8 cellular contexts compared by ENCODE assay signal in the genomic region with DNA sequence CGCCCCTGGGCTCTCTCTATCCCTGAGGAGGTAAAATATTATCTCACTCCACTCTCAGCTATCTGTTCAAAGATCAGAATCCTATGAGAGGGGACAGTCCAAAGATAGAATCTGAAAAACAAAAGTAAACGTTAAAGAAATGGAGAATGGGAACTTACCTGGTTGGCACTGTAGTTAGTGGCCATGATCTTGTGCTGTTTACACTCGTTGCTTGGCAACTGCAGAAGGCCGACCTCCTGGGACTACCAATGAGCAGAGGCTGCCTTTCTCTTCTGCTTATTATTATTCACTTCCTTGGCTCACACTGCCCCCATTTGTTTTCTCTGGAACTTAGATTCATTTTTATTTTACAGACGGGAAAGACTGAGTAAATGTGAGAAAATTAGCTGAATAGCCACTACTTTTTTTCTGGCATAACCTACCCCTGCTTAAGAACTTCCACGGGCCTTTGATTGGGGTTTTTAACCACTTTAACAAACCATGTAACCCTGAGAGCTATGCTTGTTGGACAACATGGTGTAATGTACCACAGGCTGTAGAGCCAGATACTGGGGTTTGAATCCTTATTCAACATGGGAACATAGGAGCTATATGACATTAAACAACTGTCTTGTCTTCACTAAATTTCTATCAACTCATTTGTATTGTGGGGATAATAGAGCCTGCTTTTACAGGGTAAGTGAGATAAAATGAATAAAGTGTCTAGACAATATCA. TPM values are rescaled to one million over a fixed set of nuclear protein-coding genes. Genes with fewer than 3 reads are reported as not detected.
A peak's percentile ranks its signal among the peaks of the same experiment; 100 is the strongest.
DNase-seq lines count a peak whose midpoint lies in the region; ATAC-seq and FAIRE-seq lines count a peak whose summit lies in the region.

A gene with protein sequence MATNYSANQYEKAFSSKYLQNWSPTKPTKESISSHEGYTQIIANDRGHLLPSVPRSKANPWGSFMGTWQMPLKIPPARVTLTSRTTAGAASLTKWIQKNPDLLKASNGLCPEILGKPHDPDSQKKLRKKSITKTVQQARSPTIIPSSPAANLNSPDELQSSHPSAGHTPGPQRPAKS (minus strand): TSS at position 193 of the 715 bp plus-strand sequence. CDS start 8 bp downstream, at position 185.

- DNase-seq in DMS153 treated with DMSO at 0.1 percent for 48 hours (lab: John Stamatoyannopoulos, UW; ENCODE audit: unreplicated experiment) (peak; percentile 87), NCI-H748 (lab: John Stamatoyannopoulos, UW; ENCODE audit: unreplicated experiment) (peak; percentile 82), frontal cortex (ENCODE audit: low spot score in 2 of 2) (peak; percentile 67 to 81), non-pigmented ciliary epithelial cell (ENCODE audit: low read depth) (peak; percentile 38), NCI-H446 (lab: John Stamatoyannopoulos, UW) (no peak)
- DNase-seq in activated T-helper 2 cell treated with anti-CD3 and anti-CD28 coated beads, Interferon-gamma antibody, Interleukin-2, Interleukin-4, amounts not matched to agents 10 μg/mL and 5 μg/mL and 100 μg/mL, durations not matched to agents 14 hours and 24 hours and 36 hours (ENCODE audit: low spot score) = peak; percentile 22

- H3K36me3 Mint-ChIP-seq in activated T-helper 2 cell treated with anti-CD3 and anti-CD28 coated beads, Interferon-gamma antibody, Interleukin-2, Interleukin-4, amounts not matched to agents 10 μg/mL and 5 μg/mL and 100 μg/mL, durations not matched to agents 14 hours and 24 hours and 36 hours (ENCODE audit: low read depth) = peaks cover 31% of the 10 kb centered on the region

- no peaks in the 10 kb centered on the region for H3K27me3 Mint-ChIP-seq in activated T-helper 2 cell treated with anti-CD3 and anti-CD28 coated beads, Interferon-gamma antibody, Interleukin-2, Interleukin-4, amounts not matched to agents 10 μg/mL and 5 μg/mL and 100 μg/mL, durations not matched to agents 14 hours and 24 hours and 36 hours (ENCODE audit: low read depth)

- FAIRE-seq in frontal cortex (lab: Jason Lieb, UNC) = peak; percentile 17

- H3K4me3 Mint-ChIP-seq in activated T-helper 2 cell treated with anti-CD3 and anti-CD28 coated beads, Interferon-gamma antibody, Interleukin-2, Interleukin-4, amounts not matched to agents 10 μg/mL and 5 μg/mL and 100 μg/mL, durations not matched to agents 14 hours and 24 hours and 36 hours (ENCODE audit: low read depth) = no peak within 1 kb of the TSS

- peaks cover 16% of the 10 kb centered on the region for H3K4me1 Mint-ChIP-seq in activated T-helper 2 cell treated with anti-CD3 and anti-CD28 coated beads, Interferon-gamma antibody, Interleukin-2, Interleukin-4, amounts not matched to agents 10 μg/mL and 5 μg/mL and 100 μg/mL, durations not matched to agents 14 hours and 24 hours and 36 hours (ENCODE audit: low read depth)

- peak within 1 kb of the TSS; percentile 64 for H3K27ac Mint-ChIP-seq in activated T-helper 2 cell treated with anti-CD3 and anti-CD28 coated beads, Interferon-gamma antibody, Interleukin-2, Interleukin-4, amounts not matched to agents 10 μg/mL and 5 μg/mL and 100 μg/mL, durations not matched to agents 14 hours and 24 hours and 36 hours

- peak; percentile 67 for ATAC-seq in GM19467 (IDR thresholded peaks at IDR 0.05; ENCODE audit: unreplicated experiment)
- ATAC-seq in HG03520 (IDR thresholded peaks at IDR 0.05; ENCODE audit: unreplicated experiment) = peak; percentile 97

- no peaks in the 10 kb centered on the region for H3K9me3 Mint-ChIP-seq in activated T-helper 2 cell treated with anti-CD3 and anti-CD28 coated beads, Interferon-gamma antibody, Interleukin-2, Interleukin-4, amounts not matched to agents 10 μg/mL and 5 μg/mL and 100 μg/mL, durations not matched to agents 14 hours and 24 hours and 36 hours

- intact Hi-C loops in activated T-helper 2 cell treated with anti-CD3 and anti-CD28 coated beads, Interferon-gamma antibody, Interleukin-2, Interleukin-4, amounts not matched to agents 10 μg/mL and 5 μg/mL and 100 μg/mL, durations not matched to agents 14 hours and 24 hours and 36 hours (cut with micrococcal nuclease) = no loop called here

RNA-seq across cellular contexts. Expression of the gene that starts here (rescaled TPM):
- total RNA-seq in activated T-helper 2 cell treated with anti-CD3 and anti-CD28 coated beads, Interferon-gamma antibody, Interleukin-2, Interleukin-4, amounts not matched to agents 10 μg/mL and 5 μg/mL and 100 μg/mL, durations not matched to agents 14 hours and 24 hours and 36 hours = not detected in 2 replicates
- total RNA-seq in frontal cortex = not detected

Comparison
In these comparisons a context has a peak if more than half of its experiments do, and no peak if none do; other contexts are left out.
1. Peak in DNase-seq in activated T-helper 2 cell treated with anti-CD3 and anti-CD28 coated beads, Interferon-gamma antibody, Interleukin-2, Interleukin-4, amounts not matched to agents 10 μg/mL and 5 μg/mL and 100 μg/mL, durations not matched to agents 14 hours and 24 hours and 36 hours; RNA of the gene not detected or under 1 TPM.
2. Peak in DNase-seq in frontal cortex; RNA of the gene not detected or under 1 TPM.
3. DNase-seq: peak in DMS153 treated with DMSO at 0.1 percent for 48 hours (single experiment), NCI-H748 (single experiment) and non-pigmented ciliary epithelial cell (single experiment); none in NCI-H446 (0 of 2).